In genomic region chr18:63627819-63628218, GRCh38 we compare ENCODE assay signal across 12 cellular contexts. TPM values are rescaled to one million over a fixed set of nuclear protein-coding genes. Genes with fewer than 3 reads are reported as not detected.
"Had no signal": no experiment of that assay in that cellular context is flagged by ENCODE, and none has a peak within 500 bp of the region (broad histone marks: within the 10 kb centered on the region; RNA-seq: fewer than 3 reads in every experiment).

No MANE protein-coding gene starts in this region.

- H3K9ac ChIP-seq: GM23248 had no signal

- FAIRE-seq: HepG2 had no signal

- H3K4me1 ChIP-seq: HAP-1 had no signal

- H2AFZ ChIP-seq: GM23248 had no signal

- H3K27ac ChIP-seq: GM23248, HL-60 had no signal

- H3K36me3 ChIP-seq: HAP-1 had no signal

- DNase-seq: GM23248, GOT3, H7, Kasumi-1, KG1 had no signal

- ATAC-seq: HCT116, HepG2 had no signal

- H3K4me3 ChIP-seq: GM23248, HAP-1 had no signal

- H3K9me3 ChIP-seq: HAP-1 had no signal

RNA-seq across cellular contexts. Expression of gene SERPINB4, which starts 16.2 kb away (rescaled TPM):
- total RNA-seq: GM23248, H4, H7, HepG2, HT1080 had no signal
- polyA plus RNA-seq: GM23248, HepG2, IgD-negative memory B cell had no signal

RNA-seq across cellular contexts. Expression of gene SERPINB3, which starts 33.9 kb away (rescaled TPM):
- total RNA-seq: GM23248, H4, H7, HepG2, HT1080 had no signal
- polyA plus RNA-seq: HepG2, IgD-negative memory B cell had no signal

RNA-seq across cellular contexts. Expression of gene SERPINB13, which starts 40.7 kb away (rescaled TPM):
- total RNA-seq: GM23248, H4, H7, HepG2, HT1080 had no signal
- polyA plus RNA-seq: GM23248, HepG2, IgD-negative memory B cell had no signal
